In the genomic region with DNA sequence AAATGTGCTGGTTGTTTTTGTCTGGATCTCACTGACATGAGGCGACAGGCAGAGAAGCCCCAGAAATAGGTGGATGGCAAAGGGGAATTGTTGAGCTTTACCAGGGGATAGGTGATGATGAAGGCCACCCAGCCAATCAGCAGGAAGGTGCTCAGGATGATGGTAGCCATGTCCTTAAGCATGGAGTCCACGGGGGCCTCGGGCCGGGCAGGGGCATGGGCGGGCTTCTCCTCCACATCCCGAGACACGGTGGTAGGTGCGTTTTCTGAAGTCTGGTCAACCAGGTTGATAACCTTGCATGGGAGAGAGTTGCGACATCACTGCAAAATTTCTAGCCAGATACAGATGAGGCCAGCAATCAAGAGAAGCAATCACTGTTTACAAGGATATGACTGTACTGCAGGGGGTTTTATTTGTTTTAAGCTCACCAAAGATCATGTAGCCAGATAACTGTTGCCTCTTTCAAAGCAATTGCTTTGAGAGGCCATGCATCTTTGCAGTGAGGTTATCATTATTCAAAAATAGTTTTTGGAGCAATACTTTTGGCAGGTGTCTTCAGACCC, we compare ENCODE assay signal across 2 cellular contexts.
TF ChIP-seq lines count a peak whose summit lies in the region.

No MANE protein-coding gene starts in this region.

TF ChIP-seq in IMR-90, 13 proteins besides CTCF, POLR2A, EP300 and RAD21:
- TF ChIP-seq MAZ (IDR thresholded peaks at IDR 0.05; ENCODE audit: borderline replicate concordance, low read depth, low read length) = no peak
- no peak for TF ChIP-seq FOS (IDR thresholded peaks at IDR 0.05; ENCODE audit: low read depth, low read length)
- TF ChIP-seq RCOR1 (IDR thresholded peaks at IDR 0.05; ENCODE audit: insufficient replicate concordance, low read length) = no peak
- TF ChIP-seq CEBPB (IDR thresholded peaks at IDR 0.05; ENCODE audit: low read depth, low read length) = peak; percentile 88
- TF ChIP-seq RFX5 (IDR thresholded peaks at IDR 0.05; ENCODE audit: low read depth, low read length) = peak; percentile 66; the same call in 1 of the 2 replicates
- no peak for TF ChIP-seq MAFK (IDR thresholded peaks at IDR 0.05; ENCODE audit: low read depth, low read length)
- TF ChIP-seq MXI1 (IDR thresholded peaks at IDR 0.05; ENCODE audit: borderline replicate concordance, low read depth, low read length) = no peak

TF ChIP-seq in WTC11, 78 proteins besides CTCF, POLR2A, EP300 and RAD21:
- TF ChIP-seq NFE2L1 (CRISPR knock-in tag; IDR thresholded peaks at IDR 0.05) (no peak), GABPB1 (CRISPR knock-in tag; IDR thresholded peaks at IDR 0.05) (peak; percentile 33; the same call in 1 of the 2 replicates), JUN (CRISPR knock-in tag; IDR thresholded peaks at IDR 0.05) (no peak), GTF2I (CRISPR knock-in tag; conservative IDR thresholded peaks at IDR 0.05) (no peak), NR3C1 (CRISPR knock-in tag; conservative IDR thresholded peaks at IDR 0.05; ENCODE audit: low read depth) (no peak)
- TF ChIP-seq, protein P1, sequence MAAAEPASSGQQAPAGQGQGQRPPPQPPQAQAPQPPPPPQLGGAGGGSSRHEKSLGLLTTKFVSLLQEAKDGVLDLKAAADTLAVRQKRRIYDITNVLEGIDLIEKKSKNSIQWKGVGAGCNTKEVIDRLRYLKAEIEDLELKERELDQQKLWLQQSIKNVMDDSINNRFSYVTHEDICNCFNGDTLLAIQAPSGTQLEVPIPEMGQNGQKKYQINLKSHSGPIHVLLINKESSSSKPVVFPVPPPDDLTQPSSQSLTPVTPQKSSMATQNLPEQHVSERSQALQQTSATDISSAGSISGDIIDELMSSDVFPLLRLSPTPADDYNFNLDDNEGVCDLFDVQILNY (CRISPR knock-in tag; IDR thresholded peaks at IDR 0.05) = no peak
- TF ChIP-seq, protein P2, sequence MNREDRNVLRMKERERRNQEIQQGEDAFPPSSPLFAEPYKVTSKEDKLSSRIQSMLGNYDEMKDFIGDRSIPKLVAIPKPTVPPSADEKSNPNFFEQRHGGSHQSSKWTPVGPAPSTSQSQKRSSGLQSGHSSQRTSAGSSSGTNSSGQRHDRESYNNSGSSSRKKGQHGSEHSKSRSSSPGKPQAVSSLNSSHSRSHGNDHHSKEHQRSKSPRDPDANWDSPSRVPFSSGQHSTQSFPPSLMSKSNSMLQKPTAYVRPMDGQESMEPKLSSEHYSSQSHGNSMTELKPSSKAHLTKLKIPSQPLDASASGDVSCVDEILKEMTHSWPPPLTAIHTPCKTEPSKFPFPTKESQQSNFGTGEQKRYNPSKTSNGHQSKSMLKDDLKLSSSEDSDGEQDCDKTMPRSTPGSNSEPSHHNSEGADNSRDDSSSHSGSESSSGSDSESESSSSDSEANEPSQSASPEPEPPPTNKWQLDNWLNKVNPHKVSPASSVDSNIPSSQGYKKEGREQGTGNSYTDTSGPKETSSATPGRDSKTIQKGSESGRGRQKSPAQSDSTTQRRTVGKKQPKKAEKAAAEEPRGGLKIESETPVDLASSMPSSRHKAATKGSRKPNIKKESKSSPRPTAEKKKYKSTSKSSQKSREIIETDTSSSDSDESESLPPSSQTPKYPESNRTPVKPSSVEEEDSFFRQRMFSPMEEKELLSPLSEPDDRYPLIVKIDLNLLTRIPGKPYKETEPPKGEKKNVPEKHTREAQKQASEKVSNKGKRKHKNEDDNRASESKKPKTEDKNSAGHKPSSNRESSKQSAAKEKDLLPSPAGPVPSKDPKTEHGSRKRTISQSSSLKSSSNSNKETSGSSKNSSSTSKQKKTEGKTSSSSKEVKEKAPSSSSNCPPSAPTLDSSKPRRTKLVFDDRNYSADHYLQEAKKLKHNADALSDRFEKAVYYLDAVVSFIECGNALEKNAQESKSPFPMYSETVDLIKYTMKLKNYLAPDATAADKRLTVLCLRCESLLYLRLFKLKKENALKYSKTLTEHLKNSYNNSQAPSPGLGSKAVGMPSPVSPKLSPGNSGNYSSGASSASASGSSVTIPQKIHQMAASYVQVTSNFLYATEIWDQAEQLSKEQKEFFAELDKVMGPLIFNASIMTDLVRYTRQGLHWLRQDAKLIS (CRISPR knock-in tag; IDR thresholded peaks at IDR 0.05; ENCODE audit: borderline replicate concordance) = no peak
